ENCODE assay signal across 15 cellular contexts in the genomic region with DNA sequence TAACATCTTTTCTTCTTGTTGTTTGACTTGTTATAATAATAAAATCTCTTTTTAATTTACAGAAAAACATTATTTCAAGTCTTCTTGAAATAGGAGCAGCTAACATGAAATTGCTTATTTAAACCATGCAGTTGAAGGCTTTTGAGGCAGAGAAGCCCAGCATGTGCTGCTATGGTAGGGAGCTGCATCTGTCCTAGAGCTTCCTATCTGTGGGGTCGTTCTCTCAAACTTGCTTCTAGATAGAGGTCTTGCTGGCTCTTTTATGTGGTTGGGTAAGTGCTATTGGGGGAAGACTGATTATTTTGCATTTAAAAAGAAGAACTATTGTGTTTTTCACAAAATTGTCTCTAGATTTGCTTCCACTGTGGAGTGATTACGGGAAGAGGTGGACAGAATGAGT.
"Had no signal": no experiment of that assay in that cellular context is flagged by ENCODE, and none has a peak within 500 bp of the region (broad histone marks: within the 10 kb centered on the region; RNA-seq: fewer than 3 reads in every experiment).

No MANE protein-coding gene starts in this region.

- H3K27me3 Mint-ChIP-seq: naive thymus-derived CD4-positive, alpha-beta T cell; stimulated activated naive B cell treated with anti-CD40 and anti-IgM and Interleukin-4, amounts not matched to agents 10 μg/mL and 1 μg/mL and 100 μg/mL, for 72 hours; stimulated activated naive CD8-positive, alpha-beta T cell treated with anti-CD3 and anti-CD28 coated beads, Interleukin-15, amount 100 ng/mL, for 72 hours had no signal

- DNase-seq: cortex of kidney; dorsolateral prefrontal cortex; effector CD8-positive, alpha-beta T cell; heart left ventricle; hippocampal formation; kidney glomerular epithelial cell; naive thymus-derived CD4-positive, alpha-beta T cell; posterior cingulate gyrus; spleen; stimulated activated CD4-positive, alpha-beta T cell treated with anti-CD3 and anti-CD28 coated beads, Interleukin-2, amount 100 ng/mL, for 24 hours; stimulated activated CD4-positive, alpha-beta T cell treated with anti-CD3 and anti-CD28 coated beads, Interleukin-4, amount 100 ng/mL, for 4 hours; stimulated activated naive B cell treated with anti-CD40 and anti-IgM and Interleukin-4, amounts not matched to agents 10 μg/mL and 1 μg/mL and 100 μg/mL, for 72 hours; stimulated activated naive CD8-positive, alpha-beta T cell treated with anti-CD3 and anti-CD28 coated beads, Interleukin-15, amount 100 ng/mL, for 72 hours; testis; transverse colon had no signal

- H3K36me3 Mint-ChIP-seq: stimulated activated naive B cell treated with anti-CD40 and anti-IgM and Interleukin-4, amounts not matched to agents 10 μg/mL and 1 μg/mL and 100 μg/mL, for 72 hours had no signal

- H3K27ac Mint-ChIP-seq: stimulated activated naive B cell treated with anti-CD40 and anti-IgM and Interleukin-4, amounts not matched to agents 10 μg/mL and 1 μg/mL and 100 μg/mL, for 72 hours had no signal

- H3K9me3 ChIP-seq: heart left ventricle, spleen, testis, transverse colon had no signal

- H3K4me3 ChIP-seq: dorsolateral prefrontal cortex, heart left ventricle, spleen, testis, transverse colon had no signal

- H3K27ac ChIP-seq: dorsolateral prefrontal cortex, heart left ventricle, spleen, testis, transverse colon had no signal

- H3K9me3 Mint-ChIP-seq: stimulated activated naive B cell treated with anti-CD40 and anti-IgM and Interleukin-4, amounts not matched to agents 10 μg/mL and 1 μg/mL and 100 μg/mL, for 72 hours; stimulated activated naive CD8-positive, alpha-beta T cell treated with anti-CD3 and anti-CD28 coated beads, Interleukin-15, amount 100 ng/mL, for 72 hours had no signal

- H3K4me3 Mint-ChIP-seq: stimulated activated naive B cell treated with anti-CD40 and anti-IgM and Interleukin-4, amounts not matched to agents 10 μg/mL and 1 μg/mL and 100 μg/mL, for 72 hours; stimulated activated naive CD8-positive, alpha-beta T cell treated with anti-CD3 and anti-CD28 coated beads, Interleukin-15, amount 100 ng/mL, for 72 hours had no signal

- H3K36me3 ChIP-seq: heart left ventricle, spleen, transverse colon had no signal

- H3K27me3 ChIP-seq: dorsolateral prefrontal cortex, heart left ventricle, spleen, testis, transverse colon had no signal
